Comparison of ENCODE assay signal across 1 cellular context in genomic region chr13:62085832-62086231, GRCh38.
TF ChIP-seq lines count a peak whose summit lies in the region.

No MANE protein-coding gene starts in this region.

TF ChIP-seq in GM23338, 12 proteins besides CTCF, POLR2A, EP300 and RAD21 (continued from another document):
- TF ChIP-seq REST (IDR thresholded peaks at IDR 0.05; ENCODE audit: unreplicated experiment) (no peak), JUNB (IDR thresholded peaks at IDR 0.05; ENCODE audit: unreplicated experiment) (no peak), STAT1 (IDR thresholded peaks at IDR 0.05; ENCODE audit: unreplicated experiment) (no peak), ETS1 (IDR thresholded peaks at IDR 0.05) (no peak), EZH2phosphoT487 (IDR thresholded peaks at IDR 0.05; ENCODE audit: unreplicated experiment) (no peak), POLR2AphosphoS5 (IDR thresholded peaks at IDR 0.05; ENCODE audit: low read depth) (no peak)
